20 cellular contexts compared by ENCODE assay signal in the genomic region with DNA sequence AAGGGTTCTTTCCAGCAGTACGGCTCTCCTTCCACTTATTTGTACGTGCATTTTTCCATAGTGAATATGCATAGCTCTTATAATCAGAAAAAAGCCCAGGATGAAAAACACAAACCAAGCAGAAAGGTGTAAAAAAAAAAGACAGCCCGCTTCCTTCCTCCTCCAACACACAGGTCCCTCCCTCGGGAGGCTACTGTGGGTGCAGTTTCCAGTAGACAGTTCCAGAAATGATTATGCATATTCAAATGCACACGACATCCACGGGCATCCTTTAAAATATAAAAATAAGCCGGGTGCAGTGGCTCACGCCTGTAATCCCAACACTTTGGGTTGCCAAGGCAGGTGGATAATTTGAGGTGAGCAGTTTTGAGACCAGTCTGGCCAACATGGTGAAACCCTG. TPM values are rescaled to one million over a fixed set of nuclear protein-coding genes. Genes with fewer than 3 reads are reported as not detected.
DNase-seq lines count a peak whose midpoint lies in the region; ATAC-seq and TF ChIP-seq lines count a peak whose summit lies in the region.
"Had no signal": no experiment of that assay in that cellular context is flagged by ENCODE, and none has a peak within 500 bp of the region (broad histone marks: within the 10 kb centered on the region; RNA-seq: fewer than 3 reads in every experiment).

No MANE protein-coding gene starts in this region.

- H3K4me1 Mint-ChIP-seq in activated CD4-positive, alpha-beta T cell treated with anti-CD3 and anti-CD28 coated beads, Interleukin-2, amount 10 ng/mL, durations not matched to agents 24 days and 14 days = peaks cover 18% of the 10 kb centered on the region
- peaks cover 10% of the 10 kb centered on the region for H3K4me1 Mint-ChIP-seq in activated CD4-positive, alpha-beta memory T cell treated with anti-CD3 and anti-CD28 coated beads for 36 hours (ENCODE audit: low read depth)
- peaks cover 29 to 56% of the 10 kb centered on the region in 2 donors for H3K4me1 Mint-ChIP-seq in natural killer cell

- 71 to 84% methylated on average over 8 of the region's 8 CpGs for WGBS in body of pancreas, 2 donors

- DNase-seq in activated CD4-positive, alpha-beta T cell treated with anti-CD3 and anti-CD28 coated beads, Interleukin-2, amount 10 ng/mL, durations not matched to agents 24 days and 14 days = no peak
- no peak for DNase-seq in activated CD4-positive, alpha-beta T cell treated with anti-CD3 and anti-CD28 coated beads, Interleukin-2, amount 50 U/mL, for 4 hours
- DNase-seq in activated CD4-positive, alpha-beta memory T cell treated with anti-CD3 and anti-CD28 coated beads for 36 hours = peak; percentile 60
- DNase-seq in natural killer cell = no peak
- no peak for DNase-seq in body of pancreas
- no peak for DNase-seq in NOMO-1 (lab: John Stamatoyannopoulos, UW; ENCODE audit: unreplicated experiment in 2 of 2)
- DNase-seq: activated gamma-delta T cell; effector CD4-positive, alpha-beta T cell; H7; NCI-H146; NCI-H2227 treated with DMSO at 0.1 percent for 48 hours; NK-92 treated with Interleukin-12 subunit alpha and Interleukin-12 subunit beta, amount 100 ng/mL, for 24 hours; SHP77 treated with DMSO at 0.1 percent for 48 hours; stimulated activated CD4-positive, alpha-beta T cell treated with anti-CD3 and anti-CD28 coated beads, Interleukin-12 subunit alpha, Interleukin-12 subunit beta, amount 100 ng/mL, for 4 hours had no signal

- peak overlapping the region; percentile 51 for H3K27ac Mint-ChIP-seq in activated CD4-positive, alpha-beta T cell treated with anti-CD3 and anti-CD28 coated beads, Interleukin-2, amount 10 ng/mL, durations not matched to agents 24 days and 14 days
- peak overlapping the region; percentile 28 for H3K27ac Mint-ChIP-seq in activated CD4-positive, alpha-beta memory T cell treated with anti-CD3 and anti-CD28 coated beads for 36 hours
- peak overlapping the region; percentile 73 to 74 for H3K27ac Mint-ChIP-seq in natural killer cell
- H3K27ac Mint-ChIP-seq: nephron; stimulated activated naive CD8-positive, alpha-beta T cell treated with anti-CD3 and anti-CD28 coated beads, Interleukin-15, Interleukin-2, amounts not matched to agents 100 ng/mL and 50 ng/mL, for 24 hours had no signal

- intact Hi-C loops in activated CD4-positive, alpha-beta T cell treated with anti-CD3 and anti-CD28 coated beads, Interleukin-2, amount 10 ng/mL, durations not matched to agents 24 days and 14 days (cut with micrococcal nuclease) = no loop called here
- intact Hi-C loops in activated CD4-positive, alpha-beta memory T cell treated with anti-CD3 and anti-CD28 coated beads for 36 hours (cut with micrococcal nuclease) = loop anchor here (2.0 kb wide), 1 partner anchor 33 kb away; no protein-coding TSS in a partner anchor
- intact Hi-C loops in natural killer cell (cut with micrococcal nuclease) (no loop called here), body of pancreas (cut with DNase I) (loop anchor here (5.0 kb wide), 1 partner anchor 89 kb away; no protein-coding TSS in a partner anchor)

- H3K27ac ChIP-seq in body of pancreas = no peak overlapping the region
- H3K27ac ChIP-seq: A549 had no signal

- no peaks in the 10 kb centered on the region for H3K9me3 Mint-ChIP-seq in activated CD4-positive, alpha-beta T cell treated with anti-CD3 and anti-CD28 coated beads, Interleukin-2, amount 10 ng/mL, durations not matched to agents 24 days and 14 days
- no peaks in the 10 kb centered on the region for H3K9me3 Mint-ChIP-seq in activated CD4-positive, alpha-beta memory T cell treated with anti-CD3 and anti-CD28 coated beads for 36 hours
- no peaks in the 10 kb centered on the region for H3K9me3 Mint-ChIP-seq in natural killer cell
- H3K9me3 Mint-ChIP-seq: CD4-positive, CD25-positive, alpha-beta regulatory T cell; nephron; stimulated activated naive CD8-positive, alpha-beta T cell treated with anti-CD3 and anti-CD28 coated beads, Interleukin-15, Interleukin-2, amounts not matched to agents 100 ng/mL and 50 ng/mL, for 24 hours had no signal

- H3K4me3 Mint-ChIP-seq in activated CD4-positive, alpha-beta T cell treated with anti-CD3 and anti-CD28 coated beads, Interleukin-2, amount 10 ng/mL, durations not matched to agents 24 days and 14 days = peak overlapping the region; percentile 47
- no peak overlapping the region for H3K4me3 Mint-ChIP-seq in activated CD4-positive, alpha-beta memory T cell treated with anti-CD3 and anti-CD28 coated beads for 36 hours
- H3K4me3 Mint-ChIP-seq in natural killer cell = peak overlapping the region; percentile 75
- H3K4me3 Mint-ChIP-seq: nephron; stimulated activated naive CD8-positive, alpha-beta T cell treated with anti-CD3 and anti-CD28 coated beads, Interleukin-15, Interleukin-2, amounts not matched to agents 100 ng/mL and 50 ng/mL, for 24 hours had no signal

- POLR2A ChIA-PET in activated CD4-positive, alpha-beta memory T cell treated with anti-CD3 and anti-CD28 coated beads for 36 hours (lab: Charles Lee) = interaction anchor here (1.0 to 1.1 kb wide), 2 partner anchors 9 to 33 kb away, joined by 3 to 4 read pairs; no protein-coding TSS in a partner anchor

- H3K36me3 Mint-ChIP-seq in activated CD4-positive, alpha-beta T cell treated with anti-CD3 and anti-CD28 coated beads, Interleukin-2, amount 10 ng/mL, durations not matched to agents 24 days and 14 days (ENCODE audit: low read depth) = peaks cover 36% of the 10 kb centered on the region
- H3K36me3 Mint-ChIP-seq in activated CD4-positive, alpha-beta memory T cell treated with anti-CD3 and anti-CD28 coated beads for 36 hours = peaks cover 18% of the 10 kb centered on the region
- no peaks in the 10 kb centered on the region for H3K36me3 Mint-ChIP-seq in natural killer cell

- no peaks in the 10 kb centered on the region for H3K9me3 ChIP-seq in body of pancreas
- H3K9me3 ChIP-seq: A549 had no signal

- no peak overlapping the region for H3K4me3 ChIP-seq in body of pancreas
- H3K4me3 ChIP-seq: A549 had no signal

- CTCF ChIA-PET in activated CD4-positive, alpha-beta memory T cell treated with anti-CD3 and anti-CD28 coated beads for 36 hours (lab: Charles Lee) = interaction anchor here (1.0 to 4.2 kb wide), 7 partner anchors 9 to 195 kb away, joined by 3 to 29 read pairs (median 6); no protein-coding TSS in a partner anchor

- H3K36me3 ChIP-seq in body of pancreas (replicated peaks in 1 of 2; ENCODE audit: insufficient read depth in 1 of 2, low read depth in 2 of 2) = peaks cover 22 to 23% of the 10 kb centered on the region in 2 donors

- H3K4me1 ChIP-seq in body of pancreas = no peaks in the 10 kb centered on the region
- H3K4me1 ChIP-seq: A549 had no signal

- H3K27me3 Mint-ChIP-seq in activated CD4-positive, alpha-beta T cell treated with anti-CD3 and anti-CD28 coated beads, Interleukin-2, amount 10 ng/mL, durations not matched to agents 24 days and 14 days = no peaks in the 10 kb centered on the region
- no peaks in the 10 kb centered on the region for H3K27me3 Mint-ChIP-seq in activated CD4-positive, alpha-beta memory T cell treated with anti-CD3 and anti-CD28 coated beads for 36 hours
- H3K27me3 Mint-ChIP-seq in natural killer cell (ENCODE audit: low read depth in 2 of 2) = no peaks in the 10 kb centered on the region
- H3K27me3 Mint-ChIP-seq: CD4-positive, CD25-positive, alpha-beta regulatory T cell; stimulated activated naive CD8-positive, alpha-beta T cell treated with anti-CD3 and anti-CD28 coated beads, Interleukin-15, Interleukin-2, amounts not matched to agents 100 ng/mL and 50 ng/mL, for 24 hours had no signal

- ATAC-seq in GM21423 (IDR thresholded peaks at IDR 0.05; ENCODE audit: unreplicated experiment) = peak; percentile 46
- no peak for ATAC-seq in natural killer cell
- ATAC-seq in HG03097 (IDR thresholded peaks at IDR 0.05; ENCODE audit: low FRiP score, unreplicated experiment) = no peak
- no peak for ATAC-seq in body of pancreas
- ATAC-seq: A549 had no signal

- no peak for TF ChIP-seq CTCF in natural killer cell (IDR thresholded peaks at IDR 0.05)
- no peak for TF ChIP-seq CTCF in body of pancreas (IDR thresholded peaks at IDR 0.05)

- H3K27me3 ChIP-seq in body of pancreas = no peaks in the 10 kb centered on the region

- TF ChIP-seq POLR2A in body of pancreas (IDR thresholded peaks at IDR 0.05) = no peak

RNA-seq across cellular contexts. Expression of gene TNRC18, which starts 59.9 kb away (rescaled TPM):
- total RNA-seq in activated CD4-positive, alpha-beta T cell treated with anti-CD3 and anti-CD28 coated beads, Interleukin-2, amount 10 ng/mL, durations not matched to agents 24 days and 14 days = 40.0 and 43.3 TPM in 2 replicates
- total RNA-seq in activated CD4-positive, alpha-beta memory T cell treated with anti-CD3 and anti-CD28 coated beads for 36 hours = 10 to 100 TPM; 37.3 to 40.4 TPM
- total RNA-seq in natural killer cell = 100 to 1,000 TPM; 111 to 127 (median 124) TPM
- total RNA-seq in body of pancreas = 100 to 1,000 TPM in 1 of 2 donors, 10 to 100 TPM in 1; 87.9 to 201 TPM

Comparison
In these comparisons a context has a peak if more than half of its experiments do, and no peak if none do; other contexts are left out.
1. intact Hi-C loops: an anchor here in activated CD4-positive, alpha-beta memory T cell treated with anti-CD3 and anti-CD28 coated beads for 36 hours (2.0 kb wide) and body of pancreas (5.0 kb wide); none called in activated CD4-positive, alpha-beta T cell treated with anti-CD3 and anti-CD28 coated beads, Interleukin-2, amount 10 ng/mL, durations not matched to agents 24 days and 14 days and natural killer cell.